In genomic region chr2:196924051-196924450, GRCh38 we compare ENCODE assay signal across 16 cellular contexts. TPM values are rescaled to one million over a fixed set of nuclear protein-coding genes. Genes with fewer than 3 reads are reported as not detected.
DNase-seq lines count a peak whose midpoint lies in the region; ATAC-seq and TF ChIP-seq lines count a peak whose summit lies in the region.
"Had no signal": no experiment of that assay in that cellular context is flagged by ENCODE, and none has a peak within 500 bp of the region (broad histone marks: within the 10 kb centered on the region; RNA-seq: fewer than 3 reads in every experiment).

No MANE protein-coding gene starts in this region.

- DNase-seq in natural killer cell treated with Interleukin-12 subunit alpha and Interleukin-12 subunit beta and Interleukin-15 and Interleukin-18, amount 100 ng/mL, for 72 hours (ENCODE audit: low spot score), result no peak
- DNase-seq in natural killer cell (no peak), glutamatergic neuron (no peak), middle frontal gyrus (ENCODE audit: extremely low spot score, low spot score) (no peak), HPDE6-E6E7 (ENCODE audit: extremely low spot score) (no peak), DMS153 (lab: John Stamatoyannopoulos, UW) (no peak)
- no peak for DNase-seq in activated CD8-positive, alpha-beta T cell treated with anti-CD3 and anti-CD28 coated beads for 36 hours
- DNase-seq: activated effector memory CD4-positive, alpha-beta T cell treated with Interleukin-2 at 50 U/mL for 16 hours; CD4-positive, alpha-beta T cell; central memory CD4-positive, alpha-beta T cell; GF-D8; NCI-H526 treated with DMSO at 0.1 percent for 48 hours; right cardiac atrium had no signal

- H3K27me3 Mint-ChIP-seq in natural killer cell treated with Interleukin-12 subunit alpha and Interleukin-12 subunit beta and Interleukin-15 and Interleukin-18, amount 100 ng/mL, for 72 hours, result peaks cover 0 to 3% of the 10 kb centered on the region in 2 donors
- H3K27me3 Mint-ChIP-seq in natural killer cell (ENCODE audit: low read depth in 2 of 2), result peaks cover 0 to 4% of the 10 kb centered on the region in 2 donors
- H3K27me3 Mint-ChIP-seq in activated CD8-positive, alpha-beta T cell treated with anti-CD3 and anti-CD28 coated beads for 36 hours, result no peaks in the 10 kb centered on the region
- peaks cover 12% of the 10 kb centered on the region for H3K27me3 Mint-ChIP-seq in glutamatergic neuron (ENCODE audit: unreplicated experiment)
- H3K27me3 Mint-ChIP-seq: CD4-positive, alpha-beta T cell had no signal

- intact Hi-C loops in natural killer cell (cut with micrococcal nuclease), result no loop called here
- intact Hi-C loops in activated CD8-positive, alpha-beta T cell treated with anti-CD3 and anti-CD28 coated beads for 36 hours (cut with micrococcal nuclease), result no loop called here

- ATAC-seq in natural killer cell treated with Interleukin-12 subunit alpha and Interleukin-12 subunit beta and Interleukin-15 and Interleukin-18, amount 100 ng/mL, for 72 hours, result no peak
- ATAC-seq in natural killer cell, result no peak
- ATAC-seq in activated CD8-positive, alpha-beta T cell treated with anti-CD3 and anti-CD28 coated beads for 36 hours, result no peak
- no peak for ATAC-seq in GM18873 (IDR thresholded peaks at IDR 0.05; ENCODE audit: low FRiP score, unreplicated experiment)
- ATAC-seq: HCT116, mucosa of descending colon, right cardiac atrium had no signal

- H3K27ac Mint-ChIP-seq in natural killer cell treated with Interleukin-12 subunit alpha and Interleukin-12 subunit beta and Interleukin-15 and Interleukin-18, amount 100 ng/mL, for 72 hours, result no peak overlapping the region
- no peak overlapping the region for H3K27ac Mint-ChIP-seq in natural killer cell
- no peak overlapping the region for H3K27ac Mint-ChIP-seq in activated CD8-positive, alpha-beta T cell treated with anti-CD3 and anti-CD28 coated beads for 36 hours
- H3K27ac Mint-ChIP-seq in glutamatergic neuron (ENCODE audit: unreplicated experiment), result peak overlapping the region; percentile 98

- peak overlapping the region; percentile 96 for H3K4me3 Mint-ChIP-seq in natural killer cell treated with Interleukin-12 subunit alpha and Interleukin-12 subunit beta and Interleukin-15 and Interleukin-18, amount 100 ng/mL, for 72 hours
- H3K4me3 Mint-ChIP-seq in natural killer cell, result no peak overlapping the region
- H3K4me3 Mint-ChIP-seq in activated CD8-positive, alpha-beta T cell treated with anti-CD3 and anti-CD28 coated beads for 36 hours, result peak overlapping the region; percentile 90
- H3K4me3 Mint-ChIP-seq in glutamatergic neuron (ENCODE audit: unreplicated experiment), result peak overlapping the region; percentile 99

- TF ChIP-seq CTCF in natural killer cell (IDR thresholded peaks at IDR 0.05), result no peak
- no peak for TF ChIP-seq CTCF in activated CD8-positive, alpha-beta T cell treated with anti-CD3 and anti-CD28 coated beads for 36 hours (IDR thresholded peaks at IDR 0.05)
- TF ChIP-seq CTCF in glutamatergic neuron (IDR thresholded peaks at IDR 0.05; ENCODE audit: partially characterized antibody, unreplicated experiment), result no peak

- H3K36me3 Mint-ChIP-seq in natural killer cell treated with Interleukin-12 subunit alpha and Interleukin-12 subunit beta and Interleukin-15 and Interleukin-18, amount 100 ng/mL, for 72 hours, result peaks cover 22% of the 10 kb centered on the region
- no peaks in the 10 kb centered on the region for H3K36me3 Mint-ChIP-seq in natural killer cell
- peaks cover 14% of the 10 kb centered on the region for H3K36me3 Mint-ChIP-seq in activated CD8-positive, alpha-beta T cell treated with anti-CD3 and anti-CD28 coated beads for 36 hours (ENCODE audit: low read depth)
- H3K36me3 Mint-ChIP-seq in glutamatergic neuron (ENCODE audit: unreplicated experiment), result peaks cover 6% of the 10 kb centered on the region

- no peaks in the 10 kb centered on the region for H3K9me3 Mint-ChIP-seq in natural killer cell treated with Interleukin-12 subunit alpha and Interleukin-12 subunit beta and Interleukin-15 and Interleukin-18, amount 100 ng/mL, for 72 hours
- H3K9me3 Mint-ChIP-seq in natural killer cell (no peaks in the 10 kb centered on the region), glutamatergic neuron (ENCODE audit: unreplicated experiment) (peaks cover 29% of the 10 kb centered on the region)
- peaks cover under 1% of the 10 kb centered on the region for H3K9me3 Mint-ChIP-seq in activated CD8-positive, alpha-beta T cell treated with anti-CD3 and anti-CD28 coated beads for 36 hours
- H3K9me3 Mint-ChIP-seq: CD4-positive, alpha-beta T cell had no signal

- H3K4me1 Mint-ChIP-seq in natural killer cell treated with Interleukin-12 subunit alpha and Interleukin-12 subunit beta and Interleukin-15 and Interleukin-18, amount 100 ng/mL, for 72 hours (ENCODE audit: low read depth in 2 of 2), result peaks cover 23 to 48% of the 10 kb centered on the region in 2 donors
- H3K4me1 Mint-ChIP-seq in natural killer cell (peaks cover 19 to 23% of the 10 kb centered on the region in 2 donors), glutamatergic neuron (ENCODE audit: low read depth, unreplicated experiment) (peaks cover 30% of the 10 kb centered on the region)
- H3K4me1 Mint-ChIP-seq in activated CD8-positive, alpha-beta T cell treated with anti-CD3 and anti-CD28 coated beads for 36 hours (ENCODE audit: low read depth), result peaks cover 43% of the 10 kb centered on the region

- POLR2A ChIA-PET in activated CD8-positive, alpha-beta T cell treated with anti-CD3 and anti-CD28 coated beads for 36 hours (lab: Charles Lee), result no interaction called here

- CTCF ChIA-PET in activated CD8-positive, alpha-beta T cell treated with anti-CD3 and anti-CD28 coated beads for 36 hours (lab: Charles Lee), result no interaction called here

RNA-seq across cellular contexts. Expression of gene PGAP1, which starts 2.5 kb away (rescaled TPM):
- 10 to 100 TPM; 11.6 to 65.0 TPM for total RNA-seq in natural killer cell treated with Interleukin-12 subunit alpha and Interleukin-12 subunit beta and Interleukin-15 and Interleukin-18, amount 100 ng/mL, for 72 hours
- total RNA-seq in natural killer cell (1 to 10 TPM; 2.5 to 4.9 (median 3.3) TPM), glutamatergic neuron (ENCODE audit: unreplicated experiment) (175 TPM)
- 10 to 100 TPM; 17.7 to 19.2 TPM for total RNA-seq in activated CD8-positive, alpha-beta T cell treated with anti-CD3 and anti-CD28 coated beads for 36 hours
